ENCODE assay signal across 21 cellular contexts in the genomic region with DNA sequence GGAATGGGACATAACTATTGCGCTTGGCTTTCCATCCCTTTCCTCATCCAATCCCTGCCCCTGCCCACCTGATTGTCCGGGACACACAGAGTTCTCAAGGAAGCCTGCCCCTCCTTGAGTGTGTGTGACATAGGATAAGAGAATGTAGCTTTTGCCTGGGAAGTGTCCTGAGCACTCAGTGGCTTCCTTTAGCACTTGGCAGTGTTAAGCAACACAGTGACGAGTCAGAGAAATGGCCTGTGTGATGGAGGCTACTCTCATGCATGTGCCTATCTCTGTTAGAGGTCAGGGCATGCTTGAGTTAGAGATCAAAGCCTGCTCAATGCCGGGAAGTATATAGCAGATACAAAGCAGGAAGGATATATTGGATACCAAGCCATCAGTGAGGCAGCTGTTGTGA.
DNase-seq lines count a peak whose midpoint lies in the region; TF ChIP-seq lines count a peak whose summit lies in the region.
"Had no signal": no experiment of that assay in that cellular context is flagged by ENCODE, and none has a peak within 500 bp of the region (broad histone marks: within the 10 kb centered on the region; RNA-seq: fewer than 3 reads in every experiment).

No MANE protein-coding gene starts in this region.

- H2BK120ac ChIP-seq in mesenchymal stem cell (ENCODE audit: low read depth, low read length) = no peak overlapping the region

- H3K27ac ChIP-seq in mesenchymal stem cell (ENCODE audit: low read length, poor library complexity, severe bottlenecking) = no peak overlapping the region
- H3K27ac ChIP-seq: BLaER1, HL-60 had no signal

- no peaks in the 10 kb centered on the region for H3K4me1 ChIP-seq in mesenchymal stem cell (ENCODE audit: control insufficient read depth, insufficient read depth, low read depth, low read length)
- H3K4me1 ChIP-seq: BLaER1 had no signal

- no peak overlapping the region for H3K23ac ChIP-seq in mesenchymal stem cell (ENCODE audit: low read length in 2 of 2)

- no peak overlapping the region for H3K14ac ChIP-seq in mesenchymal stem cell (ENCODE audit: low read length in 2 of 2)

- no peak for TF ChIP-seq CTCF in AG10803 (conservative IDR thresholded peaks at IDR 0.05; ENCODE audit: low read length)
- no peak for TF ChIP-seq CTCF in epithelial cell of esophagus (IDR thresholded peaks at IDR 0.05; ENCODE audit: insufficient read depth, low read depth, low read length, missing control alignments)

- no peak overlapping the region for H3K4ac ChIP-seq in mesenchymal stem cell (ENCODE audit: low read depth in 1 of 2, low read length in 2 of 2)

- H3K36me3 ChIP-seq in mesenchymal stem cell (ENCODE audit: control insufficient read depth in 1 of 2, insufficient read depth in 2 of 2, low read depth in 1 of 2, low read length in 2 of 2) = no peaks in the 10 kb centered on the region
- H3K36me3 ChIP-seq: BLaER1 had no signal

- peak; percentile 5 for DNase-seq in AG10803 (ENCODE audit: low read depth)
- peak; percentile 18 for DNase-seq in M059J (ENCODE audit: low read depth)
- peak; percentile 63 for DNase-seq in epithelial cell of esophagus (ENCODE audit: low read depth)
- DNase-seq in mesenchymal stem cell = peak; percentile 39
- DNase-seq in activated CD4-positive, alpha-beta T cell treated with anti-CD3 and anti-CD28 coated beads, Interleukin-2, amount 50 U/mL, for 48 hours = no peak
- DNase-seq in NCI-H748 treated with DMSO at 0.1 percent for 48 hours (lab: John Stamatoyannopoulos, UW) = no peak
- no peak for DNase-seq in middle frontal gyrus (ENCODE audit: extremely low spot score, low spot score)
- DNase-seq in DMS153 (lab: John Stamatoyannopoulos, UW) = no peak
- DNase-seq: CD8-positive, alpha-beta T cell; Karpas-422; NCI-H1105 treated with DMSO at 0.1 percent for 48 hours; NCI-H1694; NCI-H2107; NCI-H2227 treated with DMSO at 0.1 percent for 48 hours; NCI-H510A treated with DMSO at 0.1 percent for 48 hours; NCI-H82; OCI-M1; RPMI8226; SIG-M5 had no signal

- no peak overlapping the region for H3K4me3 ChIP-seq in AG10803 (ENCODE audit: low read length)
- no peak overlapping the region for H3K4me3 ChIP-seq in epithelial cell of esophagus (ENCODE audit: low read length)
- H3K4me3 ChIP-seq in mesenchymal stem cell (ENCODE audit: insufficient read depth in 1 of 2, low read depth in 1 of 2, low read length in 2 of 2) = no peak overlapping the region
- H3K4me3 ChIP-seq: BLaER1 had no signal

- H4K91ac ChIP-seq in mesenchymal stem cell (ENCODE audit: low read length) = no peak overlapping the region

- H3K4me2 ChIP-seq in mesenchymal stem cell (ENCODE audit: low read length, poor library complexity, severe bottlenecking) = no peak overlapping the region
- H3K4me2 ChIP-seq: BLaER1 had no signal

- H3K27me3 ChIP-seq in mesenchymal stem cell (ENCODE audit: control insufficient read depth in 1 of 2, insufficient read depth in 1 of 2, low read length in 2 of 2) = peaks cover 0 to 14% of the 10 kb centered on the region in 2 experiments
- H3K27me3 ChIP-seq: BLaER1 had no signal

- no peak overlapping the region for H2BK5ac ChIP-seq in mesenchymal stem cell (ENCODE audit: low read depth, low read length, poor library complexity, severe bottlenecking)

- H3K9ac ChIP-seq in mesenchymal stem cell (ENCODE audit: low read length) = no peak overlapping the region
- H3K9ac ChIP-seq: BLaER1 had no signal

- H3K79me1 ChIP-seq in mesenchymal stem cell (replicated peaks; ENCODE audit: low read length, poor library complexity, severe bottlenecking) = no peaks in the 10 kb centered on the region

- peaks cover 4% of the 10 kb centered on the region for H3K9me3 ChIP-seq in mesenchymal stem cell (ENCODE audit: control insufficient read depth, low read length)

- no peak overlapping the region for H4K8ac ChIP-seq in mesenchymal stem cell (ENCODE audit: low read length)

- H2AFZ ChIP-seq in mesenchymal stem cell (ENCODE audit: low read depth, low read length) = no peak overlapping the region

- peak overlapping the region in 1 of 2 experiments; percentile 4 for H2BK12ac ChIP-seq in mesenchymal stem cell (ENCODE audit: low read length in 2 of 2)

- H2AK5ac ChIP-seq in mesenchymal stem cell (ENCODE audit: low read length, severe bottlenecking) = no peak overlapping the region

- H3K18ac ChIP-seq in mesenchymal stem cell (ENCODE audit: low read depth in 1 of 2, low read length in 2 of 2) = no peak overlapping the region

- no peak overlapping the region for H2BK15ac ChIP-seq in mesenchymal stem cell (ENCODE audit: low read depth, poor library complexity, severe bottlenecking)

- 49% methylated on average over 3 of the region's 4 CpGs for WGBS in mesenchymal stem cell

Comparison
In these comparisons a context has a peak if more than half of its experiments do, and no peak if none do; other contexts are left out.
1. DNase-seq: peak in AG10803 (single experiment), M059J (single experiment), epithelial cell of esophagus (single experiment) and mesenchymal stem cell (single experiment); none in activated CD4-positive, alpha-beta T cell treated with anti-CD3 and anti-CD28 coated beads, Interleukin-2, amount 50 U/mL, for 48 hours (0 of 2), NCI-H748 treated with DMSO at 0.1 percent for 48 hours (single experiment), middle frontal gyrus (single experiment) and DMS153 (single experiment).